ENCODE assay signal across 19 cellular contexts in the genomic region with DNA sequence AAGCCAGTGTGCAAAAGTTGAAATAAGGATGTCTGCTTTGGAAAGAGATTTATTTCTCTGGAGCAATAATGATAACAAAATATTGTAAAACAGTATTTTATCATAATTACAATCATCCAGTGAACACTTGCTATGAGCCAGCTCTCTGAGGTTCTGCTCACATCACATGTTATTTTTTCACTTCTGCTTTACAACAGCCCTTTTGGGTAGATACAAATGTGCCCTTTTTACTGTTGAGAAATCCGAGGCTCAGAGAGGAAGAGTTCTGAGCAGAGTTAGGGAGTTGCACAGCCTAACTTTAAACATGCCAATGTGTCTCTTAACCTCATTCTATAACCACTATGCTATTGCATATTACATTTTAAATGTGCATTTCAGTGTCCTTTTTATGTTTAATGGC.
DNase-seq lines count a peak whose midpoint lies in the region; ATAC-seq and TF ChIP-seq lines count a peak whose summit lies in the region.
"Had no signal": no experiment of that assay in that cellular context is flagged by ENCODE, and none has a peak within 500 bp of the region (broad histone marks: within the 10 kb centered on the region; RNA-seq: fewer than 3 reads in every experiment).

No MANE protein-coding gene starts in this region.

- no peak overlapping the region for H3K27ac Mint-ChIP-seq in CD8-positive, alpha-beta memory T cell
- H3K27ac Mint-ChIP-seq: CD4-positive, CD25-positive, alpha-beta regulatory T cell had no signal

- DNase-seq in CD1c-positive myeloid dendritic cell (ENCODE audit: extremely low spot score) = peak; percentile 80
- DNase-seq in NOMO-1 treated with DMSO at 0.1 percent for 48 hours (lab: John Stamatoyannopoulos, UW; ENCODE audit: unreplicated experiment) = peak; percentile 85
- DNase-seq in lower lobe of right lung = no peak
- DNase-seq in CD8-positive, alpha-beta memory T cell = no peak
- no peak for DNase-seq in cerebellar cortex (ENCODE audit: low spot score)
- DNase-seq: Calu3; CD4-positive, CD25-positive, alpha-beta regulatory T cell; DMS79; H7; Kasumi-1; NCI-H1436; NCI-H2227 treated with DMSO at 0.1 percent for 48 hours; NCI-H526 treated with DMSO at 0.1 percent for 48 hours; Peyer's patch; SHP77; SW 1271 had no signal

- H3K27ac ChIP-seq in lower lobe of right lung = no peak overlapping the region
- H3K27ac ChIP-seq in CD8-positive, alpha-beta memory T cell (ENCODE audit: low read depth, low read length) = no peak overlapping the region
- H3K27ac ChIP-seq: A549, Peyer's patch had no signal

- intact Hi-C loops in lower lobe of right lung (cut with DNase I) = no loop called here

- no peaks in the 10 kb centered on the region for H3K36me3 ChIP-seq in lower lobe of right lung
- H3K36me3 ChIP-seq in CD8-positive, alpha-beta memory T cell (ENCODE audit: insufficient read depth, low read length) = no peaks in the 10 kb centered on the region
- H3K36me3 ChIP-seq: Peyer's patch had no signal

- peak; percentile 76 for ATAC-seq in HG03432 (IDR thresholded peaks at IDR 0.05; ENCODE audit: unreplicated experiment)
- ATAC-seq in lower lobe of right lung = peak; percentile 37 to 70
- no peak for ATAC-seq in GM21825 (IDR thresholded peaks at IDR 0.05; ENCODE audit: unreplicated experiment)
- ATAC-seq: A549 had no signal

- CTCF ChIA-PET in CD8-positive, alpha-beta memory T cell (lab: Charles Lee) = no interaction called here

- no peaks in the 10 kb centered on the region for H3K27me3 ChIP-seq in lower lobe of right lung (ENCODE audit: low read depth)
- H3K27me3 ChIP-seq in CD8-positive, alpha-beta memory T cell (ENCODE audit: insufficient read depth, low read length, poor library complexity, severe bottlenecking) = no peaks in the 10 kb centered on the region
- H3K27me3 ChIP-seq: Peyer's patch had no signal

- POLR2A ChIA-PET in CD8-positive, alpha-beta memory T cell (lab: Charles Lee) = no interaction called here

- H3K9me3 ChIP-seq in lower lobe of right lung = no peaks in the 10 kb centered on the region
- no peaks in the 10 kb centered on the region for H3K9me3 ChIP-seq in CD8-positive, alpha-beta memory T cell (ENCODE audit: low read length)
- H3K9me3 ChIP-seq: A549, Peyer's patch had no signal

- peaks cover 0 to 11% (median 5%) of the 10 kb centered on the region in 5 donors for H3K9me3 Mint-ChIP-seq in CD8-positive, alpha-beta memory T cell

- no peaks in the 10 kb centered on the region for H3K4me1 Mint-ChIP-seq in CD8-positive, alpha-beta memory T cell
- H3K4me1 Mint-ChIP-seq: CD4-positive, CD25-positive, alpha-beta regulatory T cell had no signal

- H3K4me3 Mint-ChIP-seq in CD8-positive, alpha-beta memory T cell = no peak overlapping the region
- H3K4me3 Mint-ChIP-seq: CD4-positive, CD25-positive, alpha-beta regulatory T cell had no signal

- H3K4me3 ChIP-seq in lower lobe of right lung = no peak overlapping the region
- no peak overlapping the region for H3K4me3 ChIP-seq in CD8-positive, alpha-beta memory T cell (ENCODE audit: low read length)
- H3K4me3 ChIP-seq: A549, Peyer's patch had no signal

- no peaks in the 10 kb centered on the region for H3K36me3 Mint-ChIP-seq in CD8-positive, alpha-beta memory T cell
- H3K36me3 Mint-ChIP-seq: CD4-positive, CD25-positive, alpha-beta regulatory T cell had no signal

- H3K27me3 Mint-ChIP-seq in CD8-positive, alpha-beta memory T cell = no peaks in the 10 kb centered on the region
- H3K27me3 Mint-ChIP-seq: CD4-positive, CD25-positive, alpha-beta regulatory T cell had no signal

- H3K4me1 ChIP-seq in lower lobe of right lung = no peaks in the 10 kb centered on the region
- H3K4me1 ChIP-seq in CD8-positive, alpha-beta memory T cell (ENCODE audit: insufficient read depth, low read length) = no peaks in the 10 kb centered on the region
- H3K4me1 ChIP-seq: A549, Peyer's patch had no signal

- no peak for TF ChIP-seq CTCF in lower lobe of right lung (IDR thresholded peaks at IDR 0.05)

Comparison
In these comparisons a context has a peak if more than half of its experiments do, and no peak if none do; other contexts are left out.
1. DNase-seq: peak in CD1c-positive myeloid dendritic cell (single experiment) and NOMO-1 treated with DMSO at 0.1 percent for 48 hours (single experiment); none in lower lobe of right lung (single experiment), CD8-positive, alpha-beta memory T cell (0 of 5) and cerebellar cortex (single experiment).